8 cellular contexts compared by ENCODE assay signal in genomic region chr12:99043319-99043914, GRCh38.
DNase-seq lines count a peak whose midpoint lies in the region; ATAC-seq, FAIRE-seq and TF ChIP-seq lines count a peak whose summit lies in the region.

No MANE protein-coding gene starts in this region.

- H4K20me1 ChIP-seq in HepG2 (ENCODE audit: insufficient read depth, low read length): no peaks in the 10 kb centered on the region

- intact Hi-C loops in HepG2 (cut with micrococcal nuclease; ENCODE audit: unreplicated experiment): no loop called here

- no TSS peak for BruUV-seq in HepG2 (replicated peaks; lab: Mats Ljungman, UMichigan)

- DNase-seq in G401 (ENCODE audit: low spot score) (peak; percentile 88), HAP-1 (ENCODE audit: low spot score in 2 of 2) (peak; percentile 50 to 72), NCI-H1417 (lab: John Stamatoyannopoulos, UW) (peak; percentile 46 to 84 (median 69)), T-helper 9 cell (peak; percentile 14), cerebellum (ENCODE audit: low spot score) (peak; percentile 62), HepG2 (ENCODE audit: low spot score) (peak; percentile 45)
- peak; percentile 4 to 20 (median 15) for DNase-seq in stimulated activated CD4-positive, alpha-beta T cell treated with anti-CD3 and anti-CD28 coated beads, TNF-alpha, amount 100 ng/mL, for 48 hours (ENCODE audit: low read depth in 3 of 3)

- POLR2A ChIA-PET in HepG2 (lab: Yijun Ruan, JAX): no interaction called here

- no peaks in the 10 kb centered on the region for H3K79me2 ChIP-seq in HepG2 (ENCODE audit: insufficient read depth, low read length)

- no peak for TF ChIP-seq POLR2A in HepG2 (IDR thresholded peaks at IDR 0.05; ENCODE audit: insufficient read depth in 1 of 2, low read depth in 2 of 2, low read length in 2 of 2)

- peak; percentile 87 for FAIRE-seq in HepG2 (lab: Jason Lieb, UNC)

- no peak overlapping the region for H3K9ac ChIP-seq in HepG2 (ENCODE audit: insufficient read depth, low read depth, low read length)

- TF ChIP-seq RAD21 in HepG2 (CRISPR knock-in tag; IDR thresholded peaks at IDR 0.05): peak; percentile 61

- H3K4me2 ChIP-seq in HepG2 (ENCODE audit: low read depth, low read length): no peak overlapping the region

- ATAC-seq in HepG2: peak; percentile 54; the same call in 1 of the 3 replicates
- no peak for ATAC-seq in HG02588 (IDR thresholded peaks at IDR 0.05; ENCODE audit: unreplicated experiment)

- H3K9me3 ChIP-seq in HAP-1 (no peaks in the 10 kb centered on the region), HepG2 (ENCODE audit: low read length) (peaks cover 17% of the 10 kb centered on the region; the same call in 1 of the 2 replicates)

- H3K36me3 ChIP-seq in HAP-1 (replicated peaks): no peaks in the 10 kb centered on the region
- H3K36me3 ChIP-seq in HepG2 (replicated peaks in 1 of 2; ENCODE audit: control insufficient read depth in 1 of 2, insufficient read depth in 2 of 2, low read length in 2 of 2): no peaks in the 10 kb centered on the region

- H3K27me3 ChIP-seq in HAP-1 (ENCODE audit: low read depth) (peaks cover 3% of the 10 kb centered on the region), HepG2 (ENCODE audit: control insufficient read depth in 1 of 2, insufficient read depth in 2 of 2, low read length in 2 of 2) (peaks cover 0 to 2% of the 10 kb centered on the region in 2 experiments; a peak in 1 of 5 replicates)

- CTCF ChIA-PET in HepG2 (lab: Yijun Ruan, JAX; ENCODE audit: low intra/inter-chr PET ratio, low total read pairs): interaction anchor here (1.4 to 1.8 kb wide), 2 partner anchors 615 to 725 kb away, joined by 5 to 16 read pairs; no protein-coding TSS in a partner anchor

- in situ Hi-C loops in G401 (cut with HindIII; ENCODE audit: low sequenced_read_pairs) (no loop called here), HAP-1 (cut with MboI; ENCODE audit: low sequenced_read_pairs) (loop anchor here (25.0 kb wide), 1 partner anchor 569 kb away; no protein-coding TSS in a partner anchor), HepG2 (cut with HindIII; ENCODE audit: extremely low pct_ligation_motif_present, low pct_unique_long_range_greater_than_20kb) (loop anchor here (25.0 kb wide), 1 partner anchor 719 kb away; no protein-coding TSS in a partner anchor)

- TF ChIP-seq EP300 in HepG2 (IDR thresholded peaks at IDR 0.05; ENCODE audit: low read depth in 2 of 2, low read length in 2 of 2) (no peak), HepG2 (CRISPR knock-in tag; IDR thresholded peaks at IDR 0.05; ENCODE audit: borderline replicate concordance) (no peak)

- H3K4me1 ChIP-seq in HAP-1 (no peaks in the 10 kb centered on the region), HepG2 (ENCODE audit: insufficient read depth, low read length) (no peaks in the 10 kb centered on the region)

- WGBS in HepG2 (ENCODE audit: low lambda C conversion rate): 0% methylated on average over 2 of the region's 2 CpGs

- H3K4me3 ChIP-seq in HAP-1: no peak overlapping the region
- H3K4me3 ChIP-seq in HepG2 (replicated peaks in 1 of 3; ENCODE audit: insufficient read depth in 1 of 3, low read depth in 2 of 3, low read length in 3 of 3): no peak overlapping the region

- peak; percentile 79 for TF ChIP-seq CTCF in HepG2 (CRISPR knock-in tag; IDR thresholded peaks at IDR 0.05)

- H3K27ac ChIP-seq in HepG2 (ENCODE audit: extremely low read length, insufficient read depth, low read length): no peak overlapping the region

- no peak overlapping the region for H2AFZ ChIP-seq in HepG2 (ENCODE audit: low read length)

TF ChIP-seq in HepG2, 621 proteins besides CTCF, POLR2A, EP300 and RAD21:
- TF ChIP-seq SMC3 (IDR thresholded peaks at IDR 0.05; ENCODE audit: low read length): peak; percentile 77
- peak; percentile 82 for TF ChIP-seq STAG1 (CRISPR knock-in tag; IDR thresholded peaks at IDR 0.05)
- TF ChIP-seq TIGD3 (CRISPR knock-in tag; IDR thresholded peaks at IDR 0.05; ENCODE audit: borderline replicate concordance): no peak
- no peak for TF ChIP-seq NFAT5 (CRISPR knock-in tag; IDR thresholded peaks at IDR 0.05)
- TF ChIP-seq ZNF224 (CRISPR knock-in tag; IDR thresholded peaks at IDR 0.05): no peak
TF ChIP-seq in HepG2: peak in this region for 2.

Comparison
In these comparisons a context has a peak if more than half of its experiments do, and no peak if none do; other contexts are left out.
1. DNase-seq: peak in every context shown above with its lines; median percentile 88 in G401; 69 in NCI-H1417; 62 in cerebellum; 61 in HAP-1; 45 in HepG2; 15 in stimulated activated CD4-positive, alpha-beta T cell treated with anti-CD3 and anti-CD28 coated beads, TNF-alpha, amount 100 ng/mL, for 48 hours; 14 in T-helper 9 cell.